In genomic region chr11:64141081-64141783, GRCh38 we compare ENCODE assay signal across 2 cellular contexts.
TF ChIP-seq lines count a peak whose summit lies in the region.

No MANE protein-coding gene starts in this region.

TF ChIP-seq in SK-N-SH, 30 proteins besides CTCF, POLR2A, EP300 and RAD21 (continued from another document):
- TF ChIP-seq ZBTB33 (IDR thresholded peaks at IDR 0.05; ENCODE audit: borderline replicate concordance, low read depth) (no peak), SIN3A (IDR thresholded peaks at IDR 0.05; ENCODE audit: borderline replicate concordance, low read depth, low read length) (no peak), ELF1 (IDR thresholded peaks at IDR 0.05) (no peak)

TF ChIP-seq in SK-N-SH treated with all-trans-retinoic acid at 6 μM for 48 hours, 23 proteins besides CTCF, POLR2A, EP300 and RAD21 (continued from another document):
- TF ChIP-seq GLIS3 (CRISPR knock-in tag; IDR thresholded peaks at IDR 0.05) (no peak), ZC3H10 (CRISPR knock-in tag; IDR thresholded peaks at IDR 0.05) (no peak), ARNTL (CRISPR knock-in tag; IDR thresholded peaks at IDR 0.05; ENCODE audit: borderline replicate concordance, low read depth) (no peak)
TF ChIP-seq in SK-N-SH treated with all-trans-retinoic acid at 6 μM for 48 hours: peak in this region for 0.
